ENCODE assay signal across 8 cellular contexts in the genomic region with DNA sequence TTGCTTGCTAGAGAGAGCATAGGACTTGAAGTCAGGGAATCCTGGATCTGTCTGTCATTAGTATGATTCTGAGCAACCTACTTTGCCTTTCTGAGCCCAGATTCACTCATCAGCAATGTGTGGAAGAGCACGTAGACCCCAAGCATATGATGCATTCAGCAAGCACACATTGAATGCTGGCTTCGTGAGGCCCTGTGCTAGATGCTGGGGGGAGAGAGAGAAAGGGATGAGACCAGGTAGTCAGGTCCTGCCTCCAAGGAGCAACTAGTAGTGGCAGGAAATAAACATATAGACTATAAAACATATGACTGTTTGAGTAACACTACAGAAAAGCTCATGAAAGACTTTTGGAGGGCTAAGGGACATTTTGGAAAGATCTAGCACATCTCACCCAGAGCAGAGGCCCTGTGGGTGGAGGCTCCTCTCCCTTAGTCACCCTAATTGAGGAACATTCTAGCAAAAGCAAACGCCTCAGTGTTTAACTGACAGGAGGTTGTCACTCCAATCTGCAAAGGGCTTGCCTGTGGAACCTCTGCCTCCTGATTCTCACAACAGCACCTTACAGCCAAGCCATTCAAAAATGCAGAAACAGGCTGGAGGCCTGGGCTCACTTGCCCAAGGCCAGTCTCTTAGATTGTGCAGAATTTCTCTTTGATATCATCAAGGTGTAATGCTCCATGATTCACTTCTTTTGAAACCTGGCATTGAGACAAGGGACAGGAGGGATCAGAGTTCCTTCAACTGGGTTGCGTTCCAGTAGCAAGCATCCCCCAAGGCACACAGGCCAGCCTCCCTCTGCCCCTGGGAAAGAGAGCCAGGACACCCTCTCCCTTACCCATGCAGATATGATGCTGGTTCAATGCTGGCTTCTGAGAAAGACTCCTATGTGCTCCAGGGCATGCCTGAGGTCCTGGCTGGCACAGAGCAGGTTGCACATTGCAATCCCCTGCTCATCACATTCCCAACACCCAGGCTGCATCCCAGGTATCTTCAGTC. TPM values are rescaled to one million over a fixed set of nuclear protein-coding genes. Genes with fewer than 3 reads are reported as not detected.
DNase-seq lines count a peak whose midpoint lies in the region; ATAC-seq and TF ChIP-seq lines count a peak whose summit lies in the region.
"Had no signal": no experiment of that assay in that cellular context is flagged by ENCODE, and none has a peak within 500 bp of the region (broad histone marks: within the 10 kb centered on the region; RNA-seq: fewer than 3 reads in every experiment).

No MANE protein-coding gene starts in this region.

- peaks cover 22% of the 10 kb centered on the region; the same call in 1 of the 2 replicates for H4K20me1 ChIP-seq in OCI-LY7 (ENCODE audit: insufficient read depth, low read length)

- H3K36me3 Mint-ChIP-seq in chondrocyte (ENCODE audit: low read depth) = peaks cover 4% of the 10 kb centered on the region
- H3K36me3 Mint-ChIP-seq: type B pancreatic cell had no signal

- peaks cover 13% of the 10 kb centered on the region for H3K4me1 Mint-ChIP-seq in chondrocyte (ENCODE audit: low read depth)

- peaks cover 61% of the 10 kb centered on the region for H3K79me2 ChIP-seq in OCI-LY7 (ENCODE audit: insufficient read depth, low read depth, low read length)

- POLR2A ChIA-PET in OCI-LY7 (lab: Charles Lee) = interaction anchor here (0.9 to 2.5 kb wide), 5 partner anchors 10 to 30 kb away, joined by 3 to 7 read pairs (median 3); a partner anchor contains a TSS

- no peaks in the 10 kb centered on the region for H3K9me3 Mint-ChIP-seq in chondrocyte (ENCODE audit: low read depth)
- H3K9me3 Mint-ChIP-seq: type B pancreatic cell had no signal

- H3K4me1 ChIP-seq in OCI-LY7 (ENCODE audit: insufficient read depth, low read length, poor library complexity, severe bottlenecking) (peaks cover 73% of the 10 kb centered on the region), gastrocnemius medialis (peaks cover 4 to 19% of the 10 kb centered on the region in 2 donors)

- CTCF ChIA-PET in OCI-LY7 (lab: Charles Lee; ENCODE audit: unreplicated experiment) = interaction anchor here (1.3 to 2.6 kb wide), 2 partner anchors 13 to 29 kb away, joined by 3 to 10 read pairs; no protein-coding TSS in a partner anchor

- in situ Hi-C loops in gastrocnemius medialis (cut with MboI; ENCODE audit: low sequenced_read_pairs in 4 of 4) = no loop called here

- no peaks in the 10 kb centered on the region for H3K27me3 ChIP-seq in gastrocnemius medialis

- H3K4me3 ChIP-seq in GM12865 (ENCODE audit: low read depth, low read length) = peak overlapping the region; percentile 47
- peak overlapping the region; percentile 92 for H3K4me3 ChIP-seq in OCI-LY7 (ENCODE audit: low read depth, low read length, poor library complexity, severe bottlenecking)
- peak overlapping the region in 3 of 4 donors; percentile 17 to 34 (median 32) for H3K4me3 ChIP-seq in gastrocnemius medialis

- H3K36me3 ChIP-seq in OCI-LY7 (ENCODE audit: insufficient read depth, low read length) = peaks cover 55% of the 10 kb centered on the region
- no peaks in the 10 kb centered on the region for H3K36me3 ChIP-seq in gastrocnemius medialis

- no peaks in the 10 kb centered on the region for H3K9me3 ChIP-seq in OCI-LY7 (ENCODE audit: low read length)
- no peaks in the 10 kb centered on the region for H3K9me3 ChIP-seq in gastrocnemius medialis

- peaks cover 12% of the 10 kb centered on the region for H3K27me3 Mint-ChIP-seq in chondrocyte (ENCODE audit: low read depth)

- H3K4me3 Mint-ChIP-seq in chondrocyte (ENCODE audit: unreplicated experiment) = no peak overlapping the region
- H3K4me3 Mint-ChIP-seq: type B pancreatic cell had no signal

- TF ChIP-seq CTCF in GM12865 (IDR thresholded peaks at IDR 0.05; ENCODE audit: insufficient read depth, low read depth, low read length, missing control alignments) (no peak), OCI-LY7 (conservative IDR thresholded peaks at IDR 0.05; ENCODE audit: low read length) (no peak), chondrocyte (IDR thresholded peaks at IDR 0.05) (no peak), gastrocnemius medialis (IDR thresholded peaks at IDR 0.05 in 4 of 5, conservative IDR thresholded peaks at IDR 0.05 in 1 of 5) (no peak)

- DNase-seq in GM12865 (ENCODE audit: low read depth) (no peak), OCI-LY7 (ENCODE audit: low spot score) (no peak), chondrocyte (ENCODE audit: low spot score) (no peak), gastrocnemius medialis (no peak), iPS-NIHi7 (ENCODE audit: extremely low spot score) (no peak), DMS153 treated with DMSO at 0.1 percent for 48 hours (lab: John Stamatoyannopoulos, UW; ENCODE audit: unreplicated experiment) (no peak)

- no peak for TF ChIP-seq POLR2A in gastrocnemius medialis (IDR thresholded peaks at IDR 0.05)

- intact Hi-C loops in OCI-LY7 (cut with micrococcal nuclease; ENCODE audit: unreplicated experiment) (loop anchor here (1.0 to 10.0 kb wide), 3 partner anchors 19 to 747 kb away; a partner anchor contains a TSS), gastrocnemius medialis (cut with DNase I; ENCODE audit: low total_unique reads) (no loop called here)

- H3K4me2 ChIP-seq in OCI-LY7 (ENCODE audit: low read length) = peak overlapping the region; percentile 91

- no peak overlapping the region for H2AFZ ChIP-seq in OCI-LY7 (ENCODE audit: low read length)

- ATAC-seq in gastrocnemius medialis = no peak
- ATAC-seq in GM19455 (IDR thresholded peaks at IDR 0.05; ENCODE audit: unreplicated experiment) = no peak

- H3K9me2 ChIP-seq in OCI-LY7 (ENCODE audit: insufficient read depth, low read length) = no peaks in the 10 kb centered on the region

- BruUV-seq in OCI-LY7 (replicated peaks; lab: Mats Ljungman, UMichigan) = no TSS peak

- H3K27ac ChIP-seq in OCI-LY7 (ENCODE audit: low read depth, low read length, poor library complexity, severe bottlenecking) = peak overlapping the region; percentile 98
- peak overlapping the region in 3 of 4 donors; percentile 45 to 65 (median 54) for H3K27ac ChIP-seq in gastrocnemius medialis

- H3K27ac Mint-ChIP-seq in chondrocyte (ENCODE audit: unreplicated experiment) = peak overlapping the region; percentile 34
- H3K27ac Mint-ChIP-seq: type B pancreatic cell had no signal

RNA-seq across cellular contexts. Expression of a gene that starts 26.1 kb away (rescaled TPM):
- 12.4 and 20.3 TPM in 2 replicates for total RNA-seq in OCI-LY7 (2014; rRNA removed; shearing (Covaris generic))
- 6.5 and 8.3 TPM in 2 replicates for total RNA-seq in OCI-LY7 (2022)
- 2.6 to 5.3 TPM (median 5.0 TPM) in 3 replicates for total RNA-seq in chondrocyte
- total RNA-seq in gastrocnemius medialis = 1 to 10 TPM in 1 of 4 donors, under 1 TPM in 3; 0.36 to 1.7 (median 0.63) TPM

Comparison
In these comparisons a context has a peak if more than half of its experiments do, and no peak if none do; other contexts are left out.
1. H3K4me3 ChIP-seq: peak in every context shown above with its lines; median percentile 92 in OCI-LY7; 47 in GM12865; 32 in gastrocnemius medialis.